Comparison of ENCODE assay signal across 9 cellular contexts in genomic region chr2:157751462-157752058, GRCh38.
DNase-seq lines count a peak whose midpoint lies in the region; ATAC-seq, FAIRE-seq and TF ChIP-seq lines count a peak whose summit lies in the region.
"Had no signal": no experiment of that assay in that cellular context is flagged by ENCODE, and none has a peak within 500 bp of the region (broad histone marks: within the 10 kb centered on the region; RNA-seq: fewer than 3 reads in every experiment).

No MANE protein-coding gene starts in this region.

- TF ChIP-seq POLR2A in heart left ventricle (IDR thresholded peaks at IDR 0.05): no peak
- TF ChIP-seq POLR2A in GM12892 (IDR thresholded peaks at IDR 0.05; ENCODE audit: low read depth, low read length): no peak

- ATAC-seq in heart left ventricle (peak; percentile 34 to 55 (median 42)), HG03432 (IDR thresholded peaks at IDR 0.05; ENCODE audit: unreplicated experiment) (peak; percentile 79), GM21737 (IDR thresholded peaks at IDR 0.05; ENCODE audit: unreplicated experiment) (no peak)

- intact Hi-C loops in heart left ventricle (cut with DNase I) (no loop called here), cardiac septum (cut with DNase I) (no loop called here)

- TF ChIP-seq CTCF in heart left ventricle (IDR thresholded peaks at IDR 0.05): no peak

- 80 to 88% (median 83%) methylated on average over 6 of the region's 6 CpGs for WGBS in heart left ventricle, 4 donors

- no peaks in the 10 kb centered on the region for H3K27me3 ChIP-seq in heart left ventricle

- peaks cover 0 to 60% (median 22%) of the 10 kb centered on the region in 9 donors for H3K36me3 ChIP-seq in heart left ventricle

- FAIRE-seq in GM12892 (lab: Jason Lieb, UNC): no peak

- no peak overlapping the region for H3K4me3 ChIP-seq in heart left ventricle

- no peak overlapping the region for H3K27ac ChIP-seq in heart left ventricle

- H3K9me3 ChIP-seq in heart left ventricle: peaks cover 0 to 17% (median 8%) of the 10 kb centered on the region in 12 donors

- peaks cover 0 to 20% (median 5%) of the 10 kb centered on the region in 12 donors for H3K4me1 ChIP-seq in heart left ventricle

- DNase-seq in heart left ventricle (peak in 1 of 5 donors; percentile 44), cardiac septum (ENCODE audit: low spot score) (no peak), kidney tubule cell (ENCODE audit: low spot score) (peak; percentile 68), GM12892 (ENCODE audit: insufficient read length) (no peak), NCI-H2107 (lab: John Stamatoyannopoulos, UW) (no peak)
- peak; percentile 6 for DNase-seq in activated CD4-positive, alpha-beta T cell treated with anti-CD3 and anti-CD28 coated beads, Interleukin-2, amount 50 U/mL, for 1 hour
- DNase-seq: CD4-positive, CD25-positive, alpha-beta regulatory T cell had no signal

Comparison
In these comparisons a context has a peak if more than half of its experiments do, and no peak if none do; other contexts are left out.
1. DNase-seq: peak in activated CD4-positive, alpha-beta T cell treated with anti-CD3 and anti-CD28 coated beads, Interleukin-2, amount 50 U/mL, for 1 hour (single experiment) and kidney tubule cell (single experiment); none in cardiac septum (single experiment), GM12892 (single experiment) and NCI-H2107 (single experiment).